ENCODE assay signal across 14 cellular contexts in the genomic region with DNA sequence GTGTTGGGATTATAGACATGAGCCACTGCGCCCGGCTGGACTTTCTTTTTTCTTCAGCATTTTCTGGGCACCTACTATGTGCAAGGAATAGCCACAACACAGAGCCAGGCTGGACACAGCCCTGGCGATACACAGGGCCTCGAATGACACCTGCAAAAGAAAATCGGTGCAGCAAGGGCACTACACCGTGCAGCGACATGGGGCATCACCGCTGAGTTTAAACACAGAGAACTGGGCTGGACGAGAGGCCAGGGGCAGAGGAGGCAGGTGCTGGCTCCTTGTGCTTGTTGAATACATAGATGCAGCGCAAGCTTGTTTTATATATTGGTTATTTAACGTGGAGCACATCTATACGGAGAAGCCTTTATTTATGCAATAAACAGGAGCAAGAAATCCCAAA.
DNase-seq lines count a peak whose midpoint lies in the region; ATAC-seq and TF ChIP-seq lines count a peak whose summit lies in the region.
"Had no signal": no experiment of that assay in that cellular context is flagged by ENCODE, and none has a peak within 500 bp of the region (broad histone marks: within the 10 kb centered on the region; RNA-seq: fewer than 3 reads in every experiment).

No MANE protein-coding gene starts in this region.

- no peaks in the 10 kb centered on the region for H3K9me3 ChIP-seq in CD8-positive, alpha-beta T cell (ENCODE audit: low read length)
- no peaks in the 10 kb centered on the region for H3K9me3 ChIP-seq in CD8-positive, alpha-beta memory T cell (ENCODE audit: low read length)
- H3K9me3 ChIP-seq: HAP-1 had no signal

- H3K36me3 ChIP-seq in CD8-positive, alpha-beta T cell (ENCODE audit: insufficient read depth, low read length): no peaks in the 10 kb centered on the region
- no peaks in the 10 kb centered on the region for H3K36me3 ChIP-seq in CD8-positive, alpha-beta memory T cell (ENCODE audit: insufficient read depth, low read length)
- H3K36me3 ChIP-seq: HAP-1 had no signal

- no peak for ATAC-seq in CD8-positive, alpha-beta T cell
- no peak for ATAC-seq in HG03196 (IDR thresholded peaks at IDR 0.05; ENCODE audit: unreplicated experiment)

- H3K36me3 Mint-ChIP-seq in CD8-positive, alpha-beta T cell: peaks cover 2% of the 10 kb centered on the region
- H3K36me3 Mint-ChIP-seq in CD8-positive, alpha-beta memory T cell: peaks cover 0 to 1% (median 0%) of the 10 kb centered on the region in 3 donors
- H3K36me3 Mint-ChIP-seq in immature natural killer cell: no peaks in the 10 kb centered on the region

- intact Hi-C loops in CD8-positive, alpha-beta T cell (cut with DNase I, micrococcal nuclease): no loop called here

- H3K27ac Mint-ChIP-seq in CD8-positive, alpha-beta T cell: no peak overlapping the region
- H3K27ac Mint-ChIP-seq in CD8-positive, alpha-beta memory T cell: peak overlapping the region in 1 of 8 donors; percentile 38
- peak overlapping the region in 2 of 6 donors; percentile 72 to 73 for H3K27ac Mint-ChIP-seq in immature natural killer cell
- H3K27ac Mint-ChIP-seq: CD4-positive, alpha-beta memory T cell; GM23338; HFFc6 had no signal

- H3K4me1 Mint-ChIP-seq in CD8-positive, alpha-beta T cell (ENCODE audit: low read depth): peaks cover 17% of the 10 kb centered on the region
- peaks cover 16 to 27% (median 21%) of the 10 kb centered on the region in 3 donors for H3K4me1 Mint-ChIP-seq in CD8-positive, alpha-beta memory T cell
- peaks cover 42 to 57% of the 10 kb centered on the region in 2 donors for H3K4me1 Mint-ChIP-seq in immature natural killer cell

- POLR2A ChIA-PET in CD8-positive, alpha-beta T cell (lab: Charles Lee): no interaction called here
- POLR2A ChIA-PET in CD8-positive, alpha-beta memory T cell (lab: Charles Lee): no interaction called here

- no peaks in the 10 kb centered on the region for H3K27me3 ChIP-seq in CD8-positive, alpha-beta T cell (ENCODE audit: insufficient read depth, low read length)
- H3K27me3 ChIP-seq in CD8-positive, alpha-beta memory T cell (ENCODE audit: insufficient read depth, low read length, poor library complexity, severe bottlenecking): peaks cover 3% of the 10 kb centered on the region

- TF ChIP-seq CTCF in CD8-positive, alpha-beta T cell (IDR thresholded peaks at IDR 0.05): no peak

- peaks cover 14% of the 10 kb centered on the region for H3K27me3 Mint-ChIP-seq in CD8-positive, alpha-beta T cell (ENCODE audit: low read depth)
- H3K27me3 Mint-ChIP-seq in CD8-positive, alpha-beta memory T cell: peaks cover 5 to 21% of the 10 kb centered on the region in 2 donors
- peaks cover 2 to 5% (median 4%) of the 10 kb centered on the region in 3 donors for H3K27me3 Mint-ChIP-seq in immature natural killer cell (ENCODE audit: low read depth in 3 of 3)

- no peak overlapping the region for H3K27ac ChIP-seq in CD8-positive, alpha-beta T cell (ENCODE audit: low read depth, low read length)
- H3K27ac ChIP-seq in CD8-positive, alpha-beta memory T cell (ENCODE audit: low read depth, low read length): no peak overlapping the region

- H3K4me3 ChIP-seq in CD8-positive, alpha-beta T cell (ENCODE audit: low read depth, low read length): no peak overlapping the region
- H3K4me3 ChIP-seq in CD8-positive, alpha-beta memory T cell (ENCODE audit: low read length): no peak overlapping the region
- H3K4me3 ChIP-seq: GM23338, HAP-1 had no signal

- H3K4me1 ChIP-seq in CD8-positive, alpha-beta T cell (ENCODE audit: insufficient read depth, low read length): peaks cover 8% of the 10 kb centered on the region
- peaks cover 8% of the 10 kb centered on the region for H3K4me1 ChIP-seq in CD8-positive, alpha-beta memory T cell (ENCODE audit: insufficient read depth, low read length)

- H3K4me3 Mint-ChIP-seq in CD8-positive, alpha-beta T cell: peak overlapping the region; percentile 26
- peak overlapping the region in 4 of 7 donors; percentile 29 to 59 (median 48) for H3K4me3 Mint-ChIP-seq in CD8-positive, alpha-beta memory T cell
- peak overlapping the region; percentile 54 to 76 (median 64) for H3K4me3 Mint-ChIP-seq in immature natural killer cell
- H3K4me3 Mint-ChIP-seq: GM23338, HFFc6 had no signal

- DNase-seq in CD8-positive, alpha-beta T cell: no peak
- DNase-seq in CD8-positive, alpha-beta memory T cell: no peak
- DNase-seq in immature natural killer cell: no peak
- DNase-seq in stimulated activated CD8-positive, alpha-beta memory T cell treated with anti-CD3 and anti-CD28 coated beads, Interleukin-4, amount 100 ng/mL, for 48 hours: peak; percentile 20
- DNase-seq in activated gamma-delta T cell treated with Interleukin-2 at 50 U/mL for 16 hours: no peak
- DNase-seq: C1 segment of cervical spinal cord, DMS 273 treated with DMSO at 0.1 percent for 48 hours, DMS79, GF-D8, HFFc6 had no signal

- CTCF ChIA-PET in CD8-positive, alpha-beta T cell (lab: Charles Lee): interaction anchor here (0.8 to 5.9 kb wide), 5 partner anchors 9 to 36 kb away, joined by 3 to 52 read pairs (median 3); no protein-coding TSS in a partner anchor
- CTCF ChIA-PET in CD8-positive, alpha-beta memory T cell (lab: Charles Lee): interaction anchor here (0.9 to 1.4 kb wide), 5 partner anchors 8 to 84 kb away, joined by 3 to 12 read pairs (median 4); no protein-coding TSS in a partner anchor

- H3K9me3 Mint-ChIP-seq in CD8-positive, alpha-beta T cell: no peaks in the 10 kb centered on the region
- no peaks in the 10 kb centered on the region for H3K9me3 Mint-ChIP-seq in CD8-positive, alpha-beta memory T cell
- no peaks in the 10 kb centered on the region for H3K9me3 Mint-ChIP-seq in immature natural killer cell
- H3K9me3 Mint-ChIP-seq: CD4-positive, alpha-beta memory T cell had no signal
